In the genomic region with DNA sequence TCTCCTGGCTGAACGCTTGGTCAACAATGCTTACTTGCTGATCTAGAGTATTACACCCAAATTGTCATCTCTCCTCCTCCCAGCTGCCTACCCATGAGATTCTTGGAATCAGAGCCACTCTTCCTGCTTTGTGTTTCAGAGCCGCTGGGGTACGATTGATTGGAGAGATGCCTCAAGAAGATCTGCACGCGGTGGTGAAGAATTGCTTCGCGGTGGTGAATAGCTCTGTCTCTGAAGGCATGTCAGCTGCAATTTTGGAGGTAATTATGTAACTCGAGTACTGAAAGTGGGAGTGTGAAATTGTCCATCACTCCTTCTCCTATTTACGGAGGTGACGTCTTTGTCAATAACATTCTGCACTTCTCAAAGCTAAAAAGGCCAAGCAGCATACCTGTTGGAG, we compare ENCODE assay signal across 24 cellular contexts.
"Had no signal": no experiment of that assay in that cellular context is flagged by ENCODE, and none has a peak within 500 bp of the region (broad histone marks: within the 10 kb centered on the region; RNA-seq: fewer than 3 reads in every experiment).

No MANE protein-coding gene starts in this region.

- DNase-seq: activated CD4-positive, alpha-beta T cell treated with anti-CD3 and anti-CD28 coated beads for 4 hours; activated CD4-positive, alpha-beta T cell treated with anti-CD3 and anti-CD28 coated beads, Interleukin-2, amount 50 U/mL, for 4 hours; activated gamma-delta T cell; activated naive CD4-positive, alpha-beta T cell treated with anti-CD3 and anti-CD28 coated beads, Interleukin-2, amount 50 U/mL, for 16 hours; amniotic stem cell; brain microvascular endothelial cell; dorsolateral prefrontal cortex; effector memory CD4-positive, alpha-beta T cell; erythroblast; gastrocnemius medialis; glutamatergic neuron; islet precursor cell; left ventricle myocardium superior; mucosa of descending colon; pancreas; right cardiac atrium; stimulated activated CD4-positive, alpha-beta T cell treated with anti-CD3 and anti-CD28 coated beads, Interleukin-2, amount 100 ng/mL, for 48 hours; stimulated activated naive CD8-positive, alpha-beta T cell treated with anti-CD3 and anti-CD28 coated beads, Interleukin-15, Interleukin-2, amounts not matched to agents 100 U/mL and 50 U/mL, for 24 hours; T-helper 9 cell; testis; trophoblast cell had no signal

- ATAC-seq: gastrocnemius medialis; left ventricle myocardium superior; mucosa of descending colon; pancreas; right cardiac atrium; stimulated activated naive CD8-positive, alpha-beta T cell treated with anti-CD3 and anti-CD28 coated beads, Interleukin-15, Interleukin-2, amounts not matched to agents 100 U/mL and 50 U/mL, for 24 hours had no signal

- H3K27ac ChIP-seq: brain microvascular endothelial cell, coronary artery, dorsolateral prefrontal cortex, gastrocnemius medialis, hepatocyte, pancreas, testis, VCaP had no signal

- H3K36me3 ChIP-seq: brain microvascular endothelial cell, gastrocnemius medialis, pancreas had no signal

- H3K79me2 ChIP-seq: hepatocyte had no signal

- H3K27me3 ChIP-seq: brain microvascular endothelial cell, dorsolateral prefrontal cortex, gastrocnemius medialis, hepatocyte, pancreas, testis had no signal

- H3K4me3 ChIP-seq: coronary artery, dorsolateral prefrontal cortex, gastrocnemius medialis, hepatocyte, mucosa of descending colon, pancreas, testis had no signal

- H3K4me2 ChIP-seq: hepatocyte had no signal

- H3K4me1 ChIP-seq: pancreas, testis had no signal

- H2AFZ ChIP-seq: hepatocyte had no signal

- H3K9me3 ChIP-seq: gastrocnemius medialis, mucosa of descending colon, pancreas, testis had no signal
